In the genomic region with DNA sequence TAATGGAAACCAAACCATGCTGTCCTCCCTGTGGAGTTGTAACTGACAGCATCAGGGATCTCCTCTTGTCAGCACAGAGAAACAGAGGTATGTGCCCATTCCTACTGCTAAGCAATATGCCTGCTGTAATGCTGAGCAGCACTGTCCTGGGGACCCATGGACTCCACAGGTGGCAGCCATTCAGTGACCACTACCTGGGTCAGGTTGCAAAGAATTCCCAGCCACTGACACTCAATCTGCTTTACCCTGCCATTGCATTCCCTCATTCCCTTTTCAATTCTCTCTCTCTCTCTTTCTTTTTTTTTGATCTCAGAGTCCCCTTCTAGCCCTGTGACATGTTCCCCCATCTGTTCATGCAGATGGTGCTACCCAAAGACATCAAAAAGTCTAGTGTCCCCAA, we compare ENCODE assay signal across 17 cellular contexts.
"Had no signal": no experiment of that assay in that cellular context is flagged by ENCODE, and none has a peak within 500 bp of the region (broad histone marks: within the 10 kb centered on the region; RNA-seq: fewer than 3 reads in every experiment).

No MANE protein-coding gene starts in this region.

- DNase-seq: effector memory CD8-positive, alpha-beta T cell; kidney; left cardiac atrium; left ventricle myocardium inferior; mesendoderm; naive B cell; spleen; stimulated activated CD4-positive, alpha-beta T cell treated with anti-CD3 and anti-CD28 coated beads, Interleukin-15, amount 100 ng/mL, for 24 hours; stimulated activated CD4-positive, alpha-beta T cell treated with anti-CD3 and anti-CD28 coated beads, Interleukin-1b, Interleukin-23, amount 100 ng/mL, for 48 hours; stimulated activated CD4-positive, alpha-beta T cell treated with anti-CD3 and anti-CD28 coated beads, Interleukin-4, amount 100 ng/mL, for 24 hours; tibial artery; upper lobe of left lung; uterus had no signal

- FAIRE-seq: kidney had no signal

- H3K27me3 Mint-ChIP-seq: dendritic cell treated with granulocyte-macrophage colony-stimulating factor and Interleukin-4, amounts not matched to agents 40 ng/mL and 50 ng/mL, for 4 days; effector memory CD8-positive, alpha-beta T cell; naive B cell; stimulated activated memory B cell treated with anti-CD40 and anti-IgM and Interleukin-4, amounts not matched to agents 10 μg/mL and 1 μg/mL and 100 μg/mL, for 72 hours; stimulated activated naive CD8-positive, alpha-beta T cell treated with anti-CD3 and anti-CD28 coated beads, Interleukin-15, Interleukin-2, amounts not matched to agents 100 ng/mL and 50 ng/mL, for 24 hours had no signal

- H3K4me3 Mint-ChIP-seq: dendritic cell treated with granulocyte-macrophage colony-stimulating factor and Interleukin-4, amounts not matched to agents 40 ng/mL and 50 ng/mL, for 4 days; effector memory CD8-positive, alpha-beta T cell; naive B cell; nephron; stimulated activated memory B cell treated with anti-CD40 and anti-IgM and Interleukin-4, amounts not matched to agents 10 μg/mL and 1 μg/mL and 100 μg/mL, for 72 hours; stimulated activated naive CD8-positive, alpha-beta T cell treated with anti-CD3 and anti-CD28 coated beads, Interleukin-15, Interleukin-2, amounts not matched to agents 100 ng/mL and 50 ng/mL, for 24 hours had no signal

- H3K36me3 Mint-ChIP-seq: naive B cell; stimulated activated memory B cell treated with anti-CD40 and anti-IgM and Interleukin-4, amounts not matched to agents 10 μg/mL and 1 μg/mL and 100 μg/mL, for 72 hours had no signal

- H3K4me1 Mint-ChIP-seq: naive B cell; stimulated activated memory B cell treated with anti-CD40 and anti-IgM and Interleukin-4, amounts not matched to agents 10 μg/mL and 1 μg/mL and 100 μg/mL, for 72 hours had no signal

- H3K27ac Mint-ChIP-seq: dendritic cell treated with granulocyte-macrophage colony-stimulating factor and Interleukin-4, amounts not matched to agents 40 ng/mL and 50 ng/mL, for 4 days; effector memory CD8-positive, alpha-beta T cell; naive B cell; nephron; stimulated activated memory B cell treated with anti-CD40 and anti-IgM and Interleukin-4, amounts not matched to agents 10 μg/mL and 1 μg/mL and 100 μg/mL, for 72 hours; stimulated activated naive CD8-positive, alpha-beta T cell treated with anti-CD3 and anti-CD28 coated beads, Interleukin-15, Interleukin-2, amounts not matched to agents 100 ng/mL and 50 ng/mL, for 24 hours had no signal
